8 cellular contexts compared by ENCODE assay signal in the genomic region with DNA sequence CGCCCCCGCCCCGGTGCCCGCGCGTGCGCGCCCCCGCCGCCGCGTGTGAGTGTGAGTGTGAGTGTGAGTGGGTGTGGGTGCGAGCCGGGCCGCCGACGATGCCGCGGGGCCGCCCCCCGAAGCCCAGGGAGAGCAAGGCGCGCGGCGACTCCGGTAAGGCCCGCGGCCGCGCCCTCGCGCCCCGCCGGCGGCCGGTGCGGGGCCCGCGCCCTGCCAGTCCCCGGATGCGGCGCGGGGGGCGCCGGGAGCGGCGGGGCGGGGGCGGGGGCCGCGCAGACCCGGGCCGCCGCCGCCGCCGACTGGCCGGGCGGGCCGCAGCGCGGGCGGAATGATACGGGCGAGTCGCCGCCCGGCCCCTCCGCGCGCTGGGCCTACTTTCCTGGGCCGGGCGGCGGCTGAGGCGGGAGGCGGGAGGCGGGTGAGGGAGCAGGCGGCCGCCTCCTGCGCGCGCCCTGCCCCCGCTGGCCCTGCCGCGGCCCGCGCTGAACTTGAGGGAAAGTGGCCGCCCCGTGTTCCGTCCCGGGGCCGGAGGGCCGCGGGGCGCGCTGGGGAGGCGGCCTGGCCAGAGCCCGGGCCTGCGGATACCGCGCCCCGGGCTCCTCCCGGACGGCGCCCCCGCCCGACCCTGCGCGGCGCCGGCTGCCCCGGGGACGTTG. TPM values are rescaled to one million over a fixed set of nuclear protein-coding genes. Genes with fewer than 3 reads are reported as not detected.
A peak's percentile ranks its signal among the peaks of the same experiment; 100 is the strongest.
DNase-seq lines count a peak whose midpoint lies in the region; ATAC-seq and TF ChIP-seq lines count a peak whose summit lies in the region.

A gene (plus strand): TSS at position 48 of the 656 bp plus-strand sequence. CDS start 51 bp downstream, at position 99.

- under 1% methylated on average over 113 of the region's 113 CpGs for whole genome bisulfite sequencing in HUES64
- WGBS in ovary, 3 donors: 0 to 1% (median 0%) methylated on average over 6 to 113 of the region's 113 CpGs
- WGBS in thyroid gland, 2 donors: 3% methylated on average over 8 of the region's 113 CpGs; no CpG with 5 or more reads in 1 of the 2 donors

- no peaks in the 10 kb centered on the region for H3K27me3 ChIP-seq in HUES64 (ENCODE audit: insufficient read depth, low read length)
- no peaks in the 10 kb centered on the region for H3K27me3 ChIP-seq in ovary
- no peaks in the 10 kb centered on the region for H3K27me3 ChIP-seq in thyroid gland

- intact Hi-C loops in head of caudate nucleus (cut with DNase I) (loop anchor here (10.0 kb wide), 1 partner anchor 182 kb away; no protein-coding TSS in a partner anchor), ovary (cut with DNase I) (loop anchor here in 1 of 4 donors (10.0 kb wide), 1 partner anchor 282 kb away; no protein-coding TSS in a partner anchor), thyroid gland (cut with DNase I) (no loop called here)

- peak within 1 kb of the TSS; percentile 97 for H3K9ac ChIP-seq in HUES64 (ENCODE audit: low read depth, low read length)

- no peaks in the 10 kb centered on the region for H3K9me3 ChIP-seq in HUES64 (ENCODE audit: insufficient read depth, low read depth, low read length)
- no peaks in the 10 kb centered on the region for H3K9me3 ChIP-seq in ovary
- no peaks in the 10 kb centered on the region for H3K9me3 ChIP-seq in thyroid gland

- no peak for TF ChIP-seq CTCF in ovary (IDR thresholded peaks at IDR 0.05)
- no peak for TF ChIP-seq CTCF in thyroid gland (IDR thresholded peaks at IDR 0.05)

- TF ChIP-seq POLR2A in ovary (IDR thresholded peaks at IDR 0.05) (peak; percentile 79), thyroid gland (IDR thresholded peaks at IDR 0.05) (peak; percentile 59 to 72)

- H3K4me3 ChIP-seq in HUES64 (ENCODE audit: low read length) (peak within 1 kb of the TSS; percentile 99), ovary (peak within 1 kb of the TSS; percentile 92), thyroid gland (replicated peaks in 1 of 3) (peak within 1 kb of the TSS; percentile 61 to 98 (median 96))

- TF ChIP-seq EP300 in ovary (IDR thresholded peaks at IDR 0.05): no peak

- H3K27me3 Mint-ChIP-seq in activated naive CD8-positive, alpha-beta T cell: no peaks in the 10 kb centered on the region

- ATAC-seq in GM21447 (IDR thresholded peaks at IDR 0.05; ENCODE audit: unreplicated experiment): peak; percentile 27

- peaks cover 3% of the 10 kb centered on the region for H3K36me3 Mint-ChIP-seq in activated naive CD8-positive, alpha-beta T cell

- no peaks in the 10 kb centered on the region for H3K9me3 Mint-ChIP-seq in activated naive CD8-positive, alpha-beta T cell (ENCODE audit: low read depth)

- H3K27ac ChIP-seq in HUES64 (ENCODE audit: low read depth, low read length) (peak within 1 kb of the TSS; percentile 85), ovary (peak within 1 kb of the TSS; percentile 94 to 97), thyroid gland (peak within 1 kb of the TSS; percentile 91 to 97 (median 95))

- peak; percentile 43 for DNase-seq in DMS79 treated with DMSO at 0.1 percent for 48 hours (lab: John Stamatoyannopoulos, UW)
- peak; percentile 58 for DNase-seq in SK-MEL-5 (ENCODE audit: low read depth, low spot score)
- peak in 39 of 42 donors; percentile 28 to 84 (median 69) for DNase-seq in head of caudate nucleus
- DNase-seq in ovary: peak; percentile 75 to 87 (median 81)
- DNase-seq in thyroid gland: peak; percentile 76 to 79

- peaks cover 52% of the 10 kb centered on the region for H3K4me1 Mint-ChIP-seq in activated naive CD8-positive, alpha-beta T cell (ENCODE audit: low read depth)

- H3K4me1 ChIP-seq in HUES64 (ENCODE audit: insufficient read depth, low read length): peaks cover 9% of the 10 kb centered on the region; the same call in 1 of the 2 replicates
- peaks cover 16% of the 10 kb centered on the region for H3K4me1 ChIP-seq in ovary (ENCODE audit: insufficient read depth)
- H3K4me1 ChIP-seq in thyroid gland: peaks cover 11 to 13% of the 10 kb centered on the region in 2 donors

- 0 out of 2 replicates have a peak, but pooled peaks cover 4% of the 10 kb centered on the region for H3K36me3 ChIP-seq in HUES64 (ENCODE audit: insufficient read depth, low read length)
- H3K36me3 ChIP-seq in ovary: no peaks in the 10 kb centered on the region
- no peaks in the 10 kb centered on the region for H3K36me3 ChIP-seq in thyroid gland

- peak within 1 kb of the TSS; percentile 95 for H3K27ac Mint-ChIP-seq in activated naive CD8-positive, alpha-beta T cell

- H3K4me3 Mint-ChIP-seq in activated naive CD8-positive, alpha-beta T cell: peak within 1 kb of the TSS; percentile 93

- in situ Hi-C loops in SK-MEL-5 (cut with HindIII; ENCODE audit: low pct_unique_long_range_greater_than_20kb, low sequenced_read_pairs): no loop called here

RNA-seq across cellular contexts. Expression of the gene that starts here (rescaled TPM):
- polyA plus RNA-seq in HUES64 (2013, experiment 1 of 2): 4.8 TPM
- polyA plus RNA-seq in HUES64 (2013, experiment 2 of 2): 6.0 TPM
- 7.5 and 13.4 TPM in 2 replicates for total RNA-seq in SK-MEL-5 (2014; rRNA removed; shearing (Covaris generic))
- 4.4 and 7.1 TPM in 2 replicates for polyA plus RNA-seq in SK-MEL-5 (2015; cell fraction: cytosol; rRNA removed)
- 14.3 and 21.9 TPM in 2 replicates for polyA plus RNA-seq in SK-MEL-5 (2015; cell fraction: nucleus; rRNA removed)
- total RNA-seq in ovary: 10 to 100 TPM; 15.4 to 30.3 (median 24.4) TPM
- polyA plus RNA-seq in ovary: 1 to 10 TPM; 3.9 to 4.3 TPM
- 10 to 100 TPM; 15.6 to 28.0 (median 20.6) TPM for total RNA-seq in thyroid gland

Comparison
In these comparisons a context has a peak if more than half of its experiments do, and no peak if none do; other contexts are left out.
1. Peak in every context shown above with its lines: DNase-seq, ATAC-seq, H3K4me3 ChIP-seq and H3K27ac ChIP-seq.